Comparison of ENCODE assay signal across 1 cellular context in the genomic region with DNA sequence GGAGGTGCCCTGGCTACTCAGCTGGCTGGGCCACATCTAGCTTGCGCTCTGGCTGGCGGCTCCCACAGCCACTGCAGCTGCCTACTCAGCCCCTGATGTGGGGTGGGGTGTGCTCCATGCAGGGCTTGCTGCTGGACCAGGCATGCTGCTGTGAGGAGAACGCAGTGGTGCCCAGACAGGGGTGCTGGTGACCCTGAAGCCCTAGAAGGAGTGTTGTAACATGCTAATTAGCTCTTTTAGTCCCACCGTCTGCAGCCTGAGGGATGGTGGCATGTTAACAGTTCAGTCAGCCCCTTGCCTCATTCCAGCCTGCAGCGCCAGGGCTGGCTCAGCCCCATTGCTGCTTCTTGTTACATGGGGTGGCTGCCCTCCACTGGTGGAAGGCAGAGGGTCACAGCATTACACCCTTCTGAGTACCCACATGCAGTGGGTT.
TF ChIP-seq lines count a peak whose summit lies in the region.

No MANE protein-coding gene starts in this region.

TF ChIP-seq in GM23338, 12 proteins besides CTCF, POLR2A, EP300 and RAD21 (continued from another document):
- TF ChIP-seq, protein P1, sequence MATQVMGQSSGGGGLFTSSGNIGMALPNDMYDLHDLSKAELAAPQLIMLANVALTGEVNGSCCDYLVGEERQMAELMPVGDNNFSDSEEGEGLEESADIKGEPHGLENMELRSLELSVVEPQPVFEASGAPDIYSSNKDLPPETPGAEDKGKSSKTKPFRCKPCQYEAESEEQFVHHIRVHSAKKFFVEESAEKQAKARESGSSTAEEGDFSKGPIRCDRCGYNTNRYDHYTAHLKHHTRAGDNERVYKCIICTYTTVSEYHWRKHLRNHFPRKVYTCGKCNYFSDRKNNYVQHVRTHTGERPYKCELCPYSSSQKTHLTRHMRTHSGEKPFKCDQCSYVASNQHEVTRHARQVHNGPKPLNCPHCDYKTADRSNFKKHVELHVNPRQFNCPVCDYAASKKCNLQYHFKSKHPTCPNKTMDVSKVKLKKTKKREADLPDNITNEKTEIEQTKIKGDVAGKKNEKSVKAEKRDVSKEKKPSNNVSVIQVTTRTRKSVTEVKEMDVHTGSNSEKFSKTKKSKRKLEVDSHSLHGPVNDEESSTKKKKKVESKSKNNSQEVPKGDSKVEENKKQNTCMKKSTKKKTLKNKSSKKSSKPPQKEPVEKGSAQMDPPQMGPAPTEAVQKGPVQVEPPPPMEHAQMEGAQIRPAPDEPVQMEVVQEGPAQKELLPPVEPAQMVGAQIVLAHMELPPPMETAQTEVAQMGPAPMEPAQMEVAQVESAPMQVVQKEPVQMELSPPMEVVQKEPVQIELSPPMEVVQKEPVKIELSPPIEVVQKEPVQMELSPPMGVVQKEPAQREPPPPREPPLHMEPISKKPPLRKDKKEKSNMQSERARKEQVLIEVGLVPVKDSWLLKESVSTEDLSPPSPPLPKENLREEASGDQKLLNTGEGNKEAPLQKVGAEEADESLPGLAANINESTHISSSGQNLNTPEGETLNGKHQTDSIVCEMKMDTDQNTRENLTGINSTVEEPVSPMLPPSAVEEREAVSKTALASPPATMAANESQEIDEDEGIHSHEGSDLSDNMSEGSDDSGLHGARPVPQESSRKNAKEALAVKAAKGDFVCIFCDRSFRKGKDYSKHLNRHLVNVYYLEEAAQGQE (IDR thresholded peaks at IDR 0.05; ENCODE audit: unreplicated experiment), result no peak
- TF ChIP-seq POLR2AphosphoS5 (IDR thresholded peaks at IDR 0.05; ENCODE audit: low read depth), result no peak
- no peak for TF ChIP-seq NANOG (IDR thresholded peaks at IDR 0.05; ENCODE audit: borderline replicate concordance)
- TF ChIP-seq EZH2 (IDR thresholded peaks at IDR 0.05; ENCODE audit: low read depth, unreplicated experiment), result no peak
- TF ChIP-seq CREB1 (CRISPR knock-in tag; IDR thresholded peaks at IDR 0.05; ENCODE audit: low read depth), result no peak
- TF ChIP-seq JUNB (IDR thresholded peaks at IDR 0.05; ENCODE audit: unreplicated experiment), result no peak
- TF ChIP-seq ZNF331 (CRISPR knock-in tag; IDR thresholded peaks at IDR 0.05; ENCODE audit: low read depth), result no peak
- TF ChIP-seq EZH2phosphoT487 (IDR thresholded peaks at IDR 0.05; ENCODE audit: unreplicated experiment), result no peak
- TF ChIP-seq STAT1 (IDR thresholded peaks at IDR 0.05; ENCODE audit: unreplicated experiment), result no peak
